In the genomic region with DNA sequence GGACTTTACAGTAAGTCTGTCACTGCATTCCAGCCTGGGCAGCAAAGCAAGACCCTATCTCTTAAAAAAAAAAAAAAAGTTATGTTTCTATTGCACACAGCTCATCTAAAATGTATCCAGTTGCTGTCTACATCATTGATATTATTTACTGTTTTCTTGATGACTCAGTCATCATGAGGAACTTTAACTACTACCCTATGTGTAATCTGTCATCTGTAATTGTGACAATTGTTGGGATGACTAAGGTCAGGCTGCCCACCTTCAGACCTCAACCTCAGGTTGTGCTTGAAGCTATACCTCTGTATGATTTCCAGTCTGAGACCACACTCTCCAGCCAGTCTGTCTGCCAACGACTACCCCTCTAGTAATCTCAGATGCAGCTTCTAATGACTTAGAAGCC, we compare ENCODE assay signal across 21 cellular contexts. TPM values are rescaled to one million over a fixed set of nuclear protein-coding genes. Genes with fewer than 3 reads are reported as not detected.
A peak's percentile ranks its signal among the peaks of the same experiment; 100 is the strongest.
DNase-seq lines count a peak whose midpoint lies in the region; ATAC-seq and TF ChIP-seq lines count a peak whose summit lies in the region.
"Had no signal": no experiment of that assay in that cellular context is flagged by ENCODE, and none has a peak within 500 bp of the region (broad histone marks: within the 10 kb centered on the region; RNA-seq: fewer than 3 reads in every experiment).

No MANE protein-coding gene starts in this region.

- 47 to 57% (median 49%) methylated on average over 1 of the region's 1 CpG for WGBS in heart left ventricle, 4 donors
- no CpG with 5 or more reads among the region's 1 CpG for WGBS in endodermal cell (ENCODE audit: insufficient coverage in 1 of 2, insufficient read length in 1 of 2), 2 experiments
- 74 to 86% (median 75%) methylated on average over 1 of the region's 1 CpG for WGBS in ovary, 3 donors

- no peaks in the 10 kb centered on the region for H3K27me3 ChIP-seq in cardiac muscle cell
- no peaks in the 10 kb centered on the region for H3K27me3 ChIP-seq in heart left ventricle
- no peaks in the 10 kb centered on the region for H3K27me3 ChIP-seq in endodermal cell (ENCODE audit: control insufficient read depth, insufficient read depth, low read length, poor library complexity, severe bottlenecking)
- no peaks in the 10 kb centered on the region for H3K27me3 ChIP-seq in ovary
- H3K27me3 ChIP-seq: BLaER1, SJSA1 had no signal

- H3K9ac ChIP-seq in endodermal cell (ENCODE audit: extremely low read depth, low read length, poor library complexity, severe bottlenecking) = no peak overlapping the region
- H3K9ac ChIP-seq: BLaER1 had no signal

- TF ChIP-seq POLR2A in heart left ventricle (IDR thresholded peaks at IDR 0.05) = no peak
- TF ChIP-seq POLR2A in erythroblast (IDR thresholded peaks at IDR 0.05; ENCODE audit: low read length) = no peak
- TF ChIP-seq POLR2A in ovary (IDR thresholded peaks at IDR 0.05) = no peak

- intact Hi-C loops in heart left ventricle (cut with DNase I) = no loop called here
- intact Hi-C loops in ovary (cut with DNase I) = no loop called here

- no peak for TF ChIP-seq EP300 in ovary (IDR thresholded peaks at IDR 0.05)

- no peaks in the 10 kb centered on the region for H3K36me3 Mint-ChIP-seq in endodermal cell (ENCODE audit: low read depth)
- H3K36me3 Mint-ChIP-seq: CD4-positive, alpha-beta memory T cell had no signal

- H3K36me3 ChIP-seq in cardiac muscle cell (no peaks in the 10 kb centered on the region), heart left ventricle (no peaks in the 10 kb centered on the region), endodermal cell (ENCODE audit: control insufficient read depth, insufficient read depth, low read length) (no peaks in the 10 kb centered on the region), ovary (no peaks in the 10 kb centered on the region)
- H3K36me3 ChIP-seq: BLaER1, SJSA1 had no signal

- H3K27ac Mint-ChIP-seq in endodermal cell = no peak overlapping the region
- H3K27ac Mint-ChIP-seq: CD4-positive, alpha-beta memory T cell had no signal

- ATAC-seq in heart left ventricle (no peak), HG03025 (IDR thresholded peaks at IDR 0.05; ENCODE audit: low FRiP score, unreplicated experiment) (no peak)

- H3K9me3 ChIP-seq in cardiac muscle cell (ENCODE audit: low read depth) (no peaks in the 10 kb centered on the region), heart left ventricle (no peaks in the 10 kb centered on the region), endodermal cell (ENCODE audit: control insufficient read depth, low read length) (no peaks in the 10 kb centered on the region), ovary (no peaks in the 10 kb centered on the region)
- H3K9me3 ChIP-seq: BLaER1, Caco-2, SJSA1 had no signal

- no peak overlapping the region for H3K4me3 Mint-ChIP-seq in endodermal cell
- H3K4me3 Mint-ChIP-seq: CD4-positive, alpha-beta memory T cell had no signal

- no peak for DNase-seq in cardiac muscle cell (ENCODE audit: low read depth in 1 of 2, low spot score in 1 of 2)
- DNase-seq in heart left ventricle = no peak
- peak; percentile 29 for DNase-seq in HCEC 1CT
- peak; percentile 10 for DNase-seq in endodermal cell
- no peak for DNase-seq in erythroblast (lab: John Stamatoyannopoulos, UW)
- no peak for DNase-seq in ovary
- DNase-seq: Caco-2; CD4-positive, alpha-beta memory T cell; DND-41; GOT3; Karpas-422; NCI-H1694; NCI-H2081; NCI-H2171; NCI-H345; NCI-H524; NCI-H774; NK-92 treated with Interleukin-12 subunit alpha and Interleukin-12 subunit beta, amount 100 ng/mL, for 24 hours had no signal

- no peaks in the 10 kb centered on the region for H3K27me3 Mint-ChIP-seq in endodermal cell (ENCODE audit: insufficient read depth)
- H3K27me3 Mint-ChIP-seq: CD4-positive, alpha-beta memory T cell had no signal

- H3K27ac ChIP-seq in cardiac muscle cell = peak overlapping the region; percentile 23
- no peak overlapping the region for H3K27ac ChIP-seq in heart left ventricle
- H3K27ac ChIP-seq in endodermal cell (ENCODE audit: low read depth, low read length) = no peak overlapping the region
- H3K27ac ChIP-seq in ovary = no peak overlapping the region
- H3K27ac ChIP-seq: BLaER1, SJSA1 had no signal

- TF ChIP-seq CTCF in cardiac muscle cell (IDR thresholded peaks at IDR 0.05; ENCODE audit: low read depth, low read length) (no peak), heart left ventricle (IDR thresholded peaks at IDR 0.05) (no peak), endodermal cell (conservative IDR thresholded peaks at IDR 0.05) (no peak), ovary (IDR thresholded peaks at IDR 0.05) (no peak)

- no peaks in the 10 kb centered on the region for H3K9me3 Mint-ChIP-seq in endodermal cell
- H3K9me3 Mint-ChIP-seq: CD4-positive, alpha-beta memory T cell had no signal

- H3K4me1 Mint-ChIP-seq in endodermal cell = no peaks in the 10 kb centered on the region

- H3K4me1 ChIP-seq in cardiac muscle cell (ENCODE audit: low read depth) (peaks cover 13% of the 10 kb centered on the region), heart left ventricle (peaks cover 0 to 57% (median 17%) of the 10 kb centered on the region in 12 donors), endodermal cell (ENCODE audit: control insufficient read depth, insufficient read depth, low read length) (no peaks in the 10 kb centered on the region), ovary (ENCODE audit: insufficient read depth) (peaks cover 5% of the 10 kb centered on the region)
- H3K4me1 ChIP-seq: Caco-2, SJSA1 had no signal

- H3K4me3 ChIP-seq in cardiac muscle cell = no peak overlapping the region
- H3K4me3 ChIP-seq in heart left ventricle = no peak overlapping the region
- H3K4me3 ChIP-seq in endodermal cell (ENCODE audit: low read length) = no peak overlapping the region
- H3K4me3 ChIP-seq in ovary = no peak overlapping the region
- H3K4me3 ChIP-seq: BLaER1, SJSA1 had no signal

RNA-seq across cellular contexts. Expression of a gene that starts 15.3 kb away (rescaled TPM):
- total RNA-seq in cardiac muscle cell (60.1 and 124 TPM in 2 replicates), heart left ventricle (10 to 100 TPM; 59.0 to 96.2 (median 78.1) TPM), endodermal cell (10 to 100 TPM; 15.6 to 17.5 TPM), ovary (10 to 100 TPM; 15.0 to 64.8 (median 48.7) TPM)
- polyA plus RNA-seq in cardiac muscle cell (88.5 and 113 TPM in 2 replicates), heart left ventricle (10 to 100 TPM; 27.5 to 47.6 TPM), ovary (10 to 100 TPM; 17.9 to 27.5 TPM)
- polyA plus RNA-seq in endodermal cell (2013, experiment 1 of 2) = 3.3 TPM
- 4.4 TPM for polyA plus RNA-seq in endodermal cell (2013, experiment 2 of 2)

Comparison
In these comparisons a context has a peak if more than half of its experiments do, and no peak if none do; other contexts are left out.
1. DNase-seq: peak in HCEC 1CT (single experiment) and endodermal cell (single experiment); none in cardiac muscle cell (0 of 2), heart left ventricle (0 of 5), erythroblast (0 of 2) and ovary (0 of 5).